In the genomic region with DNA sequence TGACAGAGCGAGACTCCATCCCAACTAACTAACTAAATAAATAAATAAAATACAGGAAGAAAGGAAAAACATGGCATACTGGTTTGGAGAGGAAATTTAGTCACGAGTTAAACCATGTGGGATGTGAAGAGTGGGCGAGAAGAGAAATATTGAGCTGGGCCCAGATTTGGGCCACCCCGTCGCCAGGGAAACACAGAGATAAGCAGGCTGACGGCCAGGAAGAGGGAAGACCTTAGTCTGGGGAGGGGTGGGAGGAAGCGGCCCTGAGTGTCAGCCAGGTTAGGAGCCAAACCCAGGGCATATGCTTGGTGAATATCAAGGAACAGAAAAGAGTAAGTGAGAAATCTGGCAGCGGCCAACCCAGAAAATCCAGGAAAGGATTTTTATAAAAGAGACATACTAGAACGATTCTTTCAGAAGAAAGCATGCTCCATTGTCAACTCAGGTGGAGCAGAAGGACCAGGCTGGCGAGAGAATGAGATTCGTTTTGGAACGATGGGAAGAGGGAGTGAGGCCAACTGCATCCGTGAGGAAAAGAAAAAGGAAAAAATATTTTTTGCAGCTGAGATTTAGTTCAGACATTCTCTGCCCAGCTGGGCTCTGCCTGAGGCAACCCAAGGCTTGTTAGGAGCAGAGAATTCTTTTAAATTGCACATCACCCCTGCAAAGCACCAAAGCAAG, we compare ENCODE assay signal across 26 cellular contexts. TPM values are rescaled to one million over a fixed set of nuclear protein-coding genes. Genes with fewer than 3 reads are reported as not detected.
A peak's percentile ranks its signal among the peaks of the same experiment; 100 is the strongest.
DNase-seq lines count a peak whose midpoint lies in the region; ATAC-seq and TF ChIP-seq lines count a peak whose summit lies in the region.
"Had no signal": no experiment of that assay in that cellular context is flagged by ENCODE, and none has a peak within 500 bp of the region (broad histone marks: within the 10 kb centered on the region; RNA-seq: fewer than 3 reads in every experiment).

No MANE protein-coding gene starts in this region.

- no peaks in the 10 kb centered on the region for H3K27me3 ChIP-seq in right cardiac atrium (ENCODE audit: control insufficient read depth, insufficient read depth)
- no peaks in the 10 kb centered on the region for H3K27me3 ChIP-seq in right atrium auricular region
- H3K27me3 ChIP-seq in dorsolateral prefrontal cortex, result peaks cover 0 to 2% (median 0%) of the 10 kb centered on the region in 45 donors
- no peaks in the 10 kb centered on the region for H3K27me3 ChIP-seq in neural progenitor cell
- H3K27me3 ChIP-seq in transverse colon, result no peaks in the 10 kb centered on the region
- H3K27me3 ChIP-seq in upper lobe of right lung, result no peaks in the 10 kb centered on the region
- H3K27me3 ChIP-seq: BE2C, MG63 had no signal

- no peak overlapping the region for H3K4me3 ChIP-seq in right cardiac atrium (ENCODE audit: low read length)
- no peak overlapping the region for H3K4me3 ChIP-seq in right atrium auricular region
- no peak overlapping the region for H3K4me3 ChIP-seq in dorsolateral prefrontal cortex
- no peak overlapping the region for H3K4me3 ChIP-seq in neural progenitor cell
- no peak overlapping the region for H3K4me3 ChIP-seq in transverse colon
- no peak overlapping the region for H3K4me3 ChIP-seq in upper lobe of right lung
- H3K4me3 ChIP-seq: HAP-1, MG63 had no signal

- H3K9me3 ChIP-seq in right cardiac atrium (ENCODE audit: control insufficient read depth, low read length) (no peaks in the 10 kb centered on the region), right atrium auricular region (no peaks in the 10 kb centered on the region), neural progenitor cell (ENCODE audit: low read depth) (no peaks in the 10 kb centered on the region), transverse colon (no peaks in the 10 kb centered on the region), upper lobe of right lung (no peaks in the 10 kb centered on the region)
- H3K9me3 ChIP-seq: BE2C, HAP-1, MG63 had no signal

- H3K4me3 Mint-ChIP-seq in neural progenitor cell, result peak overlapping the region; percentile 50
- H3K4me3 Mint-ChIP-seq: CD4-positive, CD25-positive, alpha-beta regulatory T cell; IgD-negative memory B cell had no signal

- no peak for TF ChIP-seq EP300 in transverse colon (IDR thresholded peaks at IDR 0.05; ENCODE audit: low read depth)

- ATAC-seq in right cardiac atrium, result peak in 1 of 2 donors; percentile 42
- ATAC-seq in GM18873 (IDR thresholded peaks at IDR 0.05; ENCODE audit: low FRiP score, unreplicated experiment), result no peak
- no peak for ATAC-seq in upper lobe of right lung
- ATAC-seq: PC-3 had no signal

- no peaks in the 10 kb centered on the region for H3K9me3 Mint-ChIP-seq in neural progenitor cell
- H3K9me3 Mint-ChIP-seq: CD4-positive, CD25-positive, alpha-beta regulatory T cell; IgD-negative memory B cell had no signal

- H3K79me2 ChIP-seq in neural progenitor cell (ENCODE audit: low read depth), result no peaks in the 10 kb centered on the region

- no peak overlapping the region for H3K27ac ChIP-seq in right cardiac atrium (ENCODE audit: low read length)
- H3K27ac ChIP-seq in right atrium auricular region, result no peak overlapping the region
- H3K27ac ChIP-seq in dorsolateral prefrontal cortex, result peak overlapping the region in 51 of 59 donors; percentile 2 to 96 (median 66)
- no peak overlapping the region for H3K27ac ChIP-seq in neural progenitor cell
- H3K27ac ChIP-seq in transverse colon, result no peak overlapping the region
- H3K27ac ChIP-seq in upper lobe of right lung, result no peak overlapping the region
- H3K27ac ChIP-seq: HL-60, RWPE1 had no signal

- peak overlapping the region; percentile 25 for H3K27ac Mint-ChIP-seq in neural progenitor cell

- no peak for TF ChIP-seq POLR2A in transverse colon (IDR thresholded peaks at IDR 0.05)

- intact Hi-C loops in right cardiac atrium (cut with DNase I) (no loop called here), dorsolateral prefrontal cortex (cut with DNase I) (no loop called here), transverse colon (cut with DNase I; ENCODE audit: low total_unique reads) (no loop called here), upper lobe of right lung (cut with DNase I) (no loop called here)

- WGBS in right cardiac atrium, result 29% methylated on average over 13 of the region's 13 CpGs
- WGBS in transverse colon (ENCODE audit: low coverage in 1 of 2), 2 donors, result 64 to 86% methylated on average over 8 to 13 of the region's 13 CpGs

- in situ Hi-C loops in transverse colon (cut with MboI; ENCODE audit: low pct_ligation_motif_present in 1 of 4, low pct_unique_long_range_greater_than_20kb in 1 of 4, low sequenced_read_pairs in 3 of 4), result no loop called here

- H3K36me3 ChIP-seq in right atrium auricular region, result no peaks in the 10 kb centered on the region
- no peaks in the 10 kb centered on the region for H3K36me3 ChIP-seq in neural progenitor cell
- no peaks in the 10 kb centered on the region for H3K36me3 ChIP-seq in transverse colon
- no peaks in the 10 kb centered on the region for H3K36me3 ChIP-seq in upper lobe of right lung
- H3K36me3 ChIP-seq: BE2C, HAP-1, MG63 had no signal

- H3K36me3 Mint-ChIP-seq in neural progenitor cell, result peaks cover 50% of the 10 kb centered on the region
- H3K36me3 Mint-ChIP-seq: CD4-positive, CD25-positive, alpha-beta regulatory T cell had no signal

- H4K20me1 ChIP-seq in neural progenitor cell (ENCODE audit: low read depth), result no peaks in the 10 kb centered on the region

- peaks cover 12% of the 10 kb centered on the region for H3F3A ChIP-seq in neural progenitor cell (ENCODE audit: low read depth)

- no peak overlapping the region for H3K9ac ChIP-seq in neural progenitor cell

- no peak overlapping the region for H3K4me2 ChIP-seq in neural progenitor cell

- DNase-seq in right cardiac atrium (peak in 2 of 3 donors; percentile 59), right atrium auricular region (ENCODE audit: low spot score) (no peak), dorsolateral prefrontal cortex (peak in 4 of 10 donors; percentile 38 to 60 (median 47)), neural progenitor cell (ENCODE audit: low spot score) (no peak), transverse colon (no peak), DMS79 treated with DMSO at 0.1 percent for 48 hours (lab: John Stamatoyannopoulos, UW) (no peak), upper lobe of right lung (no peak)
- DNase-seq: 8988T; BE2C; CD4-positive, CD25-positive, alpha-beta regulatory T cell; COR-L47; DMS 273 treated with DMSO at 0.1 percent for 48 hours; GF-D8; Kasumi-1; MG63; NCI-H1048; NCI-H1436; NCI-H1930; NCI-H226; NCI-H524 treated with DMSO at 0.1 percent for 48 hours; PC-3 had no signal

- peaks cover 8% of the 10 kb centered on the region for H3K4me1 ChIP-seq in right cardiac atrium (ENCODE audit: control insufficient read depth, insufficient read depth, low read length)
- H3K4me1 ChIP-seq in right atrium auricular region, result peaks cover 0 to 48% of the 10 kb centered on the region in 2 donors
- peaks cover 28% of the 10 kb centered on the region for H3K4me1 ChIP-seq in neural progenitor cell
- peaks cover 0 to under 1% (median 0%) of the 10 kb centered on the region in 4 donors for H3K4me1 ChIP-seq in transverse colon
- H3K4me1 ChIP-seq in upper lobe of right lung, result peaks cover under 1% of the 10 kb centered on the region
- H3K4me1 ChIP-seq: BE2C, HAP-1 had no signal

- peaks cover 29% of the 10 kb centered on the region for H3K4me1 Mint-ChIP-seq in neural progenitor cell
- H3K4me1 Mint-ChIP-seq: CD4-positive, CD25-positive, alpha-beta regulatory T cell; IgD-negative memory B cell had no signal

- H2AFZ ChIP-seq in neural progenitor cell (replicated peaks), result no peak overlapping the region

- no peak for TF ChIP-seq CTCF in right atrium auricular region (IDR thresholded peaks at IDR 0.05)
- no peak for TF ChIP-seq CTCF in dorsolateral prefrontal cortex (IDR thresholded peaks at IDR 0.05 in 54 of 56, conservative IDR thresholded peaks at IDR 0.05 in 2 of 56; ENCODE audit: low read depth in 1 of 56, partially characterized antibody in 56 of 56)
- no peak for TF ChIP-seq CTCF in neural progenitor cell (IDR thresholded peaks at IDR 0.05)
- no peak for TF ChIP-seq CTCF in transverse colon (IDR thresholded peaks at IDR 0.05)
- TF ChIP-seq CTCF in upper lobe of right lung (IDR thresholded peaks at IDR 0.05), result no peak

- peaks cover 2% of the 10 kb centered on the region for H3K27me3 Mint-ChIP-seq in neural progenitor cell (ENCODE audit: insufficient read depth, low read depth)
- H3K27me3 Mint-ChIP-seq: CD4-positive, CD25-positive, alpha-beta regulatory T cell had no signal

RNA-seq across cellular contexts. Expression of a gene that starts 59.2 kb away (rescaled TPM):
- total RNA-seq in right cardiac atrium (1 to 10 TPM; 3.4 to 9.3 (median 5.2) TPM), right atrium auricular region (1 to 10 TPM; 2.4 to 3.6 TPM), dorsolateral prefrontal cortex (10 to 100 TPM in 110 of 120 experiments, 1 to 10 TPM in 10; 7.8 to 24.6 (median 13.3) TPM), neural progenitor cell (ENCODE audit: low replicate concordance) (13.9 and 22.1 TPM in 2 replicates), transverse colon (10 to 100 TPM in 1 of 4 donors, 1 to 10 TPM in 3; 8.6 to 11.9 (median 9.7) TPM), upper lobe of right lung (15.0 TPM)
- polyA plus RNA-seq in right cardiac atrium, result 1.0 TPM

Comparison
In these comparisons a context has a peak if more than half of its experiments do, and no peak if none do; other contexts are left out.
1. DNase-seq: peak in right cardiac atrium (2 of 3); none in right atrium auricular region (single experiment), neural progenitor cell (single experiment), transverse colon (single experiment), DMS79 treated with DMSO at 0.1 percent for 48 hours (single experiment) and upper lobe of right lung (single experiment).
2. H3K27ac ChIP-seq: peak in dorsolateral prefrontal cortex (51 of 59); none in right cardiac atrium (single experiment), right atrium auricular region (0 of 2), neural progenitor cell (single experiment), transverse colon (0 of 4) and upper lobe of right lung (single experiment).